8 cellular contexts compared by ENCODE assay signal in the genomic region with DNA sequence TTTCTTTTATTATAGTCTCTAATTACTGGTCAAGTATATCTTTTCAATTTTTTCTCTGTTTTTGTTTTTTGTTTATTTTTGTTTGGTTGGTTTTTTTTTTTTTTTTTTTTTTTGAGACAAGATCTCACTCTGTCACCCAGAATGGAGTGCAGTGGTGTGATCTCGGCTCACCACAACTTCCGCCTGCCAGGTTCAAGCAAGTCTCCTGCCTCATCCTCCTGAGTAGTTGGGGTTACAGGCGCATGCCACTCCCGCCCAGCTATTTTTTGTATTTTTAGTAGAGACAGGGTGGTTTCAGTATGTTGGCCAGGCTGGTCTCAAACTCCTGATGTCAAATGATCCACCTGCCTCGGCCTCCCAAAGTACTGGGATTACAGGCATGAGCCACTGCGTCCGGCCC.
DNase-seq lines count a peak whose midpoint lies in the region; ATAC-seq and TF ChIP-seq lines count a peak whose summit lies in the region.
"Not testable (repeated sequence)": the region's sequence is repeated elsewhere in the genome, so short reads cannot be mapped to it uniquely, and the experiment has no call there.

No MANE protein-coding gene starts in this region.

- not testable (repeated sequence) for H3K79me2 ChIP-seq in MM.1S (ENCODE audit: low read length)

- H3K4me1 Mint-ChIP-seq in CD8-positive, alpha-beta memory T cell, result peaks cover 11 to 16% (median 12%) of the 10 kb centered on the region in 3 donors
- H3K4me1 Mint-ChIP-seq in activated CD4-positive, alpha-beta T cell treated with anti-CD3 and anti-CD28 coated beads for 36 hours; effector memory CD8-positive, alpha-beta T cell (ENCODE audit: low read depth in 2 of 2); stimulated activated effector memory CD8-positive, alpha-beta T cell treated with anti-CD3 and anti-CD28 coated beads, Interleukin-12 subunit alpha, Interleukin-12 subunit beta, amount 100 ng/mL, for 72 hours: not testable (repeated sequence)
- H3K4me1 Mint-ChIP-seq in activated CD8-positive, alpha-beta T cell treated with anti-CD3 and anti-CD28 coated beads, Interleukin-2, amount 10 ng/mL, durations not matched to agents 7 days and 5 days (ENCODE audit: low read depth), result peaks cover 11% of the 10 kb centered on the region
- H3K4me1 Mint-ChIP-seq in activated naive CD8-positive, alpha-beta T cell treated with anti-CD3 and anti-CD28 coated beads, Interleukin-2, amount 10 ng/mL, durations not matched to agents 7 days and 5 days, result peaks cover 11% of the 10 kb centered on the region

- H3K4me3 ChIP-seq in CD8-positive, alpha-beta memory T cell (ENCODE audit: low read length); MM.1S (ENCODE audit: low read length): not testable (repeated sequence)

- H3K4me2 ChIP-seq in MM.1S (ENCODE audit: low read depth, low read length), result not testable (repeated sequence)

- not testable (repeated sequence) for H4K20me1 ChIP-seq in MM.1S (ENCODE audit: insufficient read depth, low read length)

- H3K9me3 ChIP-seq in CD8-positive, alpha-beta memory T cell (ENCODE audit: low read length); MM.1S (replicated peaks; ENCODE audit: insufficient read depth, low read length): not testable (repeated sequence)

- H3K4me3 Mint-ChIP-seq in CD8-positive, alpha-beta memory T cell, result peak overlapping the region in 2 of 7 donors; percentile 4 to 10
- not testable (repeated sequence) for H3K4me3 Mint-ChIP-seq in activated CD4-positive, alpha-beta T cell treated with anti-CD3 and anti-CD28 coated beads for 36 hours; activated CD8-positive, alpha-beta T cell treated with anti-CD3 and anti-CD28 coated beads, Interleukin-2, amount 10 ng/mL, durations not matched to agents 7 days and 5 days; activated naive CD8-positive, alpha-beta T cell treated with anti-CD3 and anti-CD28 coated beads, Interleukin-2, amount 10 ng/mL, durations not matched to agents 7 days and 5 days; stimulated activated effector memory CD8-positive, alpha-beta T cell treated with anti-CD3 and anti-CD28 coated beads, Interleukin-12 subunit alpha, Interleukin-12 subunit beta, amount 100 ng/mL, for 72 hours
- peak overlapping the region; percentile 40 to 56 for H3K4me3 Mint-ChIP-seq in effector memory CD8-positive, alpha-beta T cell

- not testable (repeated sequence) for H3F3A ChIP-seq in MM.1S (ENCODE audit: insufficient read depth, low read length)

- H3K36me3 Mint-ChIP-seq in CD8-positive, alpha-beta memory T cell; activated CD4-positive, alpha-beta T cell treated with anti-CD3 and anti-CD28 coated beads for 36 hours (ENCODE audit: low read depth); activated CD8-positive, alpha-beta T cell treated with anti-CD3 and anti-CD28 coated beads, Interleukin-2, amount 10 ng/mL, durations not matched to agents 7 days and 5 days (ENCODE audit: low read depth); activated naive CD8-positive, alpha-beta T cell treated with anti-CD3 and anti-CD28 coated beads, Interleukin-2, amount 10 ng/mL, durations not matched to agents 7 days and 5 days; effector memory CD8-positive, alpha-beta T cell (ENCODE audit: insufficient read depth); stimulated activated effector memory CD8-positive, alpha-beta T cell treated with anti-CD3 and anti-CD28 coated beads, Interleukin-12 subunit alpha, Interleukin-12 subunit beta, amount 100 ng/mL, for 72 hours: not testable (repeated sequence)

- intact Hi-C loops in activated CD4-positive, alpha-beta T cell treated with anti-CD3 and anti-CD28 coated beads for 36 hours (cut with DNase I, micrococcal nuclease), result not testable (repeated sequence)

- H3K9me2 ChIP-seq in MM.1S (replicated peaks; ENCODE audit: insufficient read depth, low read length), result not testable (repeated sequence)

- not testable (repeated sequence) for H3K27me3 ChIP-seq in CD8-positive, alpha-beta memory T cell (ENCODE audit: insufficient read depth, low read length, poor library complexity, severe bottlenecking); MM.1S (replicated peaks; ENCODE audit: insufficient read depth, low read length)

- not testable (repeated sequence) for TF ChIP-seq CTCF in MM.1S (IDR thresholded peaks at IDR 0.05; ENCODE audit: low read length)

- H3K36me3 ChIP-seq in CD8-positive, alpha-beta memory T cell (ENCODE audit: insufficient read depth, low read length); MM.1S (replicated peaks; ENCODE audit: insufficient read depth, low read length): not testable (repeated sequence)

- H3K27me3 Mint-ChIP-seq in CD8-positive, alpha-beta memory T cell, result peaks cover 3 to 18% of the 10 kb centered on the region in 2 donors
- peaks cover 14% of the 10 kb centered on the region for H3K27me3 Mint-ChIP-seq in activated CD4-positive, alpha-beta T cell treated with anti-CD3 and anti-CD28 coated beads for 36 hours
- peaks cover 16% of the 10 kb centered on the region for H3K27me3 Mint-ChIP-seq in activated CD8-positive, alpha-beta T cell treated with anti-CD3 and anti-CD28 coated beads, Interleukin-2, amount 10 ng/mL, durations not matched to agents 7 days and 5 days (ENCODE audit: low read depth)
- not testable (repeated sequence) for H3K27me3 Mint-ChIP-seq in activated naive CD8-positive, alpha-beta T cell treated with anti-CD3 and anti-CD28 coated beads, Interleukin-2, amount 10 ng/mL, durations not matched to agents 7 days and 5 days
- peaks cover 10 to 27% of the 10 kb centered on the region in 2 donors for H3K27me3 Mint-ChIP-seq in effector memory CD8-positive, alpha-beta T cell

- not testable (repeated sequence) for H2AFZ ChIP-seq in MM.1S (ENCODE audit: low read length)

- not testable (repeated sequence) for H3K9me3 Mint-ChIP-seq in CD8-positive, alpha-beta memory T cell; activated CD4-positive, alpha-beta T cell treated with anti-CD3 and anti-CD28 coated beads for 36 hours (ENCODE audit: low read depth); activated CD8-positive, alpha-beta T cell treated with anti-CD3 and anti-CD28 coated beads, Interleukin-2, amount 10 ng/mL, durations not matched to agents 7 days and 5 days (ENCODE audit: insufficient read depth); activated naive CD8-positive, alpha-beta T cell treated with anti-CD3 and anti-CD28 coated beads, Interleukin-2, amount 10 ng/mL, durations not matched to agents 7 days and 5 days; effector memory CD8-positive, alpha-beta T cell; stimulated activated effector memory CD8-positive, alpha-beta T cell treated with anti-CD3 and anti-CD28 coated beads, Interleukin-12 subunit alpha, Interleukin-12 subunit beta, amount 100 ng/mL, for 72 hours

- H3K9ac ChIP-seq in MM.1S (ENCODE audit: low read length), result not testable (repeated sequence)

- ATAC-seq in activated CD4-positive, alpha-beta T cell treated with anti-CD3 and anti-CD28 coated beads for 36 hours; stimulated activated effector memory CD8-positive, alpha-beta T cell treated with anti-CD3 and anti-CD28 coated beads, Interleukin-12 subunit alpha, Interleukin-12 subunit beta, amount 100 ng/mL, for 72 hours: not testable (repeated sequence)
- ATAC-seq in activated CD8-positive, alpha-beta T cell treated with anti-CD3 and anti-CD28 coated beads, Interleukin-2, amount 10 ng/mL, durations not matched to agents 7 days and 5 days, result peak; percentile 68
- ATAC-seq in activated naive CD8-positive, alpha-beta T cell treated with anti-CD3 and anti-CD28 coated beads, Interleukin-2, amount 10 ng/mL, durations not matched to agents 7 days and 5 days (ENCODE audit: low read depth), result peak; percentile 50
- peak; percentile 81 for ATAC-seq in effector memory CD8-positive, alpha-beta T cell (replicated peaks)

- POLR2A ChIA-PET in CD8-positive, alpha-beta memory T cell (lab: Charles Lee), result interaction anchor here (0.7 kb wide), 1 partner anchor 19 kb away, joined by 8 read pairs; no protein-coding TSS in a partner anchor
- POLR2A ChIA-PET in activated CD4-positive, alpha-beta T cell treated with anti-CD3 and anti-CD28 coated beads for 36 hours (lab: Charles Lee); activated CD8-positive, alpha-beta T cell treated with anti-CD3 and anti-CD28 coated beads, Interleukin-2, amount 10 ng/mL, durations not matched to agents 7 days and 5 days (lab: Charles Lee); activated naive CD8-positive, alpha-beta T cell treated with anti-CD3 and anti-CD28 coated beads, Interleukin-2, amount 10 ng/mL, durations not matched to agents 7 days and 5 days (lab: Charles Lee): not testable (repeated sequence)

- CTCF ChIA-PET in CD8-positive, alpha-beta memory T cell (lab: Charles Lee), result interaction anchor here (0.7 kb wide), 1 partner anchor 900 kb away, joined by 3 read pairs; no protein-coding TSS in a partner anchor
- CTCF ChIA-PET in activated CD4-positive, alpha-beta T cell treated with anti-CD3 and anti-CD28 coated beads for 36 hours (lab: Charles Lee), result interaction anchor here (1.5 kb wide), 1 partner anchor 1023 kb away, joined by 5 read pairs; no protein-coding TSS in a partner anchor
- CTCF ChIA-PET in activated CD8-positive, alpha-beta T cell treated with anti-CD3 and anti-CD28 coated beads, Interleukin-2, amount 10 ng/mL, durations not matched to agents 7 days and 5 days (lab: Charles Lee), result interaction anchor here (1.0 kb wide), 2 partner anchors 53 to 429 kb away, joined by 3 read pairs; no protein-coding TSS in a partner anchor

- not testable (repeated sequence) for H3K4me1 ChIP-seq in CD8-positive, alpha-beta memory T cell (ENCODE audit: insufficient read depth, low read length); MM.1S (ENCODE audit: low read length)

- not testable (repeated sequence) for H3K27ac ChIP-seq in CD8-positive, alpha-beta memory T cell (ENCODE audit: low read depth, low read length)
- H3K27ac ChIP-seq in MM.1S (ENCODE audit: low read length), result peak overlapping the region; percentile 38; the same call in 1 of the 2 replicates

- H3K27ac Mint-ChIP-seq in CD8-positive, alpha-beta memory T cell, result peak overlapping the region in 5 of 8 donors; percentile 34 to 61 (median 41)
- not testable (repeated sequence) for H3K27ac Mint-ChIP-seq in activated CD4-positive, alpha-beta T cell treated with anti-CD3 and anti-CD28 coated beads for 36 hours; activated CD8-positive, alpha-beta T cell treated with anti-CD3 and anti-CD28 coated beads, Interleukin-2, amount 10 ng/mL, durations not matched to agents 7 days and 5 days; activated naive CD8-positive, alpha-beta T cell treated with anti-CD3 and anti-CD28 coated beads, Interleukin-2, amount 10 ng/mL, durations not matched to agents 7 days and 5 days
- peak overlapping the region; percentile 72 to 88 for H3K27ac Mint-ChIP-seq in effector memory CD8-positive, alpha-beta T cell
- H3K27ac Mint-ChIP-seq in stimulated activated effector memory CD8-positive, alpha-beta T cell treated with anti-CD3 and anti-CD28 coated beads, Interleukin-12 subunit alpha, Interleukin-12 subunit beta, amount 100 ng/mL, for 72 hours, result peak overlapping the region; percentile 79

- DNase-seq in CD8-positive, alpha-beta memory T cell, result peak; percentile 24 to 67 (median 46)
- DNase-seq in MM.1S, result peak; percentile 74
- DNase-seq in NOMO-1 treated with DMSO at 0.1 percent for 48 hours (lab: John Stamatoyannopoulos, UW; ENCODE audit: unreplicated experiment), result peak; percentile 31
- peak; percentile 29 for DNase-seq in activated CD4-positive, alpha-beta T cell treated with anti-CD3 and anti-CD28 coated beads for 36 hours
- DNase-seq in activated CD8-positive, alpha-beta T cell treated with anti-CD3 and anti-CD28 coated beads, Interleukin-2, amount 10 ng/mL, durations not matched to agents 7 days and 5 days, result peak; percentile 74
- peak; percentile 45 for DNase-seq in activated naive CD8-positive, alpha-beta T cell treated with anti-CD3 and anti-CD28 coated beads, Interleukin-2, amount 10 ng/mL, durations not matched to agents 7 days and 5 days
- DNase-seq in effector memory CD8-positive, alpha-beta T cell, result peak; percentile 31 to 37 (median 35)
- not testable (repeated sequence) for DNase-seq in stimulated activated effector memory CD8-positive, alpha-beta T cell treated with anti-CD3 and anti-CD28 coated beads, Interleukin-12 subunit alpha, Interleukin-12 subunit beta, amount 100 ng/mL, for 72 hours (ENCODE audit: low spot score in 2 of 2)
